Comparison of ENCODE assay signal across 3 cellular contexts in the genomic region with DNA sequence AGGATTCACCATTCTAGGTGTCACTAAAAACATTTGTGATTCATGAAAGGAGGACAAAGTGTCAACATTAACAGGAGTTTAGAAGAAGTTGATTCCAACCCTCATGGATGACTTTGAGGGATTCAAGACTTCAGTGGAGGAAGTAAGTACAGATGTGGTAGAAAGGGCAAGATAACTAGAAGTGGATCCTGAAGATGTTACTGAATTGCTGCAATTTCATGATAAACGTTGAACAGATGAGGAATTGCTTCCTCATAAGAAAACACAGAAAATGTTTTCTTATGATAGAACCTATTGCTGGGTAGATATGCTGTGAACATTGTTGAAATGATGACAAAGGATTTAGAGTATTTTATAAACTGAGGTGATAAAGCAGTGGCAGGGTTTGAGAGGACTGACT.
TF ChIP-seq lines count a peak whose summit lies in the region.

No MANE protein-coding gene starts in this region.

TF ChIP-seq in GM23338, 12 proteins besides CTCF, POLR2A, EP300 and RAD21 (continued from another document):
- TF ChIP-seq, protein P1, sequence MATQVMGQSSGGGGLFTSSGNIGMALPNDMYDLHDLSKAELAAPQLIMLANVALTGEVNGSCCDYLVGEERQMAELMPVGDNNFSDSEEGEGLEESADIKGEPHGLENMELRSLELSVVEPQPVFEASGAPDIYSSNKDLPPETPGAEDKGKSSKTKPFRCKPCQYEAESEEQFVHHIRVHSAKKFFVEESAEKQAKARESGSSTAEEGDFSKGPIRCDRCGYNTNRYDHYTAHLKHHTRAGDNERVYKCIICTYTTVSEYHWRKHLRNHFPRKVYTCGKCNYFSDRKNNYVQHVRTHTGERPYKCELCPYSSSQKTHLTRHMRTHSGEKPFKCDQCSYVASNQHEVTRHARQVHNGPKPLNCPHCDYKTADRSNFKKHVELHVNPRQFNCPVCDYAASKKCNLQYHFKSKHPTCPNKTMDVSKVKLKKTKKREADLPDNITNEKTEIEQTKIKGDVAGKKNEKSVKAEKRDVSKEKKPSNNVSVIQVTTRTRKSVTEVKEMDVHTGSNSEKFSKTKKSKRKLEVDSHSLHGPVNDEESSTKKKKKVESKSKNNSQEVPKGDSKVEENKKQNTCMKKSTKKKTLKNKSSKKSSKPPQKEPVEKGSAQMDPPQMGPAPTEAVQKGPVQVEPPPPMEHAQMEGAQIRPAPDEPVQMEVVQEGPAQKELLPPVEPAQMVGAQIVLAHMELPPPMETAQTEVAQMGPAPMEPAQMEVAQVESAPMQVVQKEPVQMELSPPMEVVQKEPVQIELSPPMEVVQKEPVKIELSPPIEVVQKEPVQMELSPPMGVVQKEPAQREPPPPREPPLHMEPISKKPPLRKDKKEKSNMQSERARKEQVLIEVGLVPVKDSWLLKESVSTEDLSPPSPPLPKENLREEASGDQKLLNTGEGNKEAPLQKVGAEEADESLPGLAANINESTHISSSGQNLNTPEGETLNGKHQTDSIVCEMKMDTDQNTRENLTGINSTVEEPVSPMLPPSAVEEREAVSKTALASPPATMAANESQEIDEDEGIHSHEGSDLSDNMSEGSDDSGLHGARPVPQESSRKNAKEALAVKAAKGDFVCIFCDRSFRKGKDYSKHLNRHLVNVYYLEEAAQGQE (IDR thresholded peaks at IDR 0.05; ENCODE audit: unreplicated experiment), result no peak
- TF ChIP-seq EZH2phosphoT487 (IDR thresholded peaks at IDR 0.05; ENCODE audit: unreplicated experiment), result no peak
- TF ChIP-seq, protein P2, sequence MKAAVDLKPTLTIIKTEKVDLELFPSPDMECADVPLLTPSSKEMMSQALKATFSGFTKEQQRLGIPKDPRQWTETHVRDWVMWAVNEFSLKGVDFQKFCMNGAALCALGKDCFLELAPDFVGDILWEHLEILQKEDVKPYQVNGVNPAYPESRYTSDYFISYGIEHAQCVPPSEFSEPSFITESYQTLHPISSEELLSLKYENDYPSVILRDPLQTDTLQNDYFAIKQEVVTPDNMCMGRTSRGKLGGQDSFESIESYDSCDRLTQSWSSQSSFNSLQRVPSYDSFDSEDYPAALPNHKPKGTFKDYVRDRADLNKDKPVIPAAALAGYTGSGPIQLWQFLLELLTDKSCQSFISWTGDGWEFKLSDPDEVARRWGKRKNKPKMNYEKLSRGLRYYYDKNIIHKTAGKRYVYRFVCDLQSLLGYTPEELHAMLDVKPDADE (IDR thresholded peaks at IDR 0.05), result no peak
- TF ChIP-seq CREB1 (CRISPR knock-in tag; IDR thresholded peaks at IDR 0.05; ENCODE audit: low read depth), result no peak
- TF ChIP-seq JUNB (IDR thresholded peaks at IDR 0.05; ENCODE audit: unreplicated experiment), result no peak
- TF ChIP-seq ZNF331 (CRISPR knock-in tag; IDR thresholded peaks at IDR 0.05; ENCODE audit: low read depth), result no peak
- no peak for TF ChIP-seq EZH2 (IDR thresholded peaks at IDR 0.05; ENCODE audit: low read depth, unreplicated experiment)
- TF ChIP-seq POLR2AphosphoS5 (IDR thresholded peaks at IDR 0.05; ENCODE audit: low read depth), result no peak
- TF ChIP-seq STAT1 (IDR thresholded peaks at IDR 0.05; ENCODE audit: unreplicated experiment), result no peak
- no peak for TF ChIP-seq ZNF114 (CRISPR knock-in tag; IDR thresholded peaks at IDR 0.05)
- no peak for TF ChIP-seq NANOG (IDR thresholded peaks at IDR 0.05; ENCODE audit: borderline replicate concordance)

TF ChIP-seq in K562, 482 proteins besides CTCF, POLR2A, EP300 and RAD21 (continued from another document):
- TF ChIP-seq, protein P3, sequence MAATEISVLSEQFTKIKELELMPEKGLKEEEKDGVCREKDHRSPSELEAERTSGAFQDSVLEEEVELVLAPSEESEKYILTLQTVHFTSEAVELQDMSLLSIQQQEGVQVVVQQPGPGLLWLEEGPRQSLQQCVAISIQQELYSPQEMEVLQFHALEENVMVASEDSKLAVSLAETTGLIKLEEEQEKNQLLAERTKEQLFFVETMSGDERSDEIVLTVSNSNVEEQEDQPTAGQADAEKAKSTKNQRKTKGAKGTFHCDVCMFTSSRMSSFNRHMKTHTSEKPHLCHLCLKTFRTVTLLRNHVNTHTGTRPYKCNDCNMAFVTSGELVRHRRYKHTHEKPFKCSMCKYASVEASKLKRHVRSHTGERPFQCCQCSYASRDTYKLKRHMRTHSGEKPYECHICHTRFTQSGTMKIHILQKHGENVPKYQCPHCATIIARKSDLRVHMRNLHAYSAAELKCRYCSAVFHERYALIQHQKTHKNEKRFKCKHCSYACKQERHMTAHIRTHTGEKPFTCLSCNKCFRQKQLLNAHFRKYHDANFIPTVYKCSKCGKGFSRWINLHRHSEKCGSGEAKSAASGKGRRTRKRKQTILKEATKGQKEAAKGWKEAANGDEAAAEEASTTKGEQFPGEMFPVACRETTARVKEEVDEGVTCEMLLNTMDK (IDR thresholded peaks at IDR 0.05; ENCODE audit: borderline replicate concordance, insufficient read depth, low read depth, low read length, poor library complexity, severe bottlenecking), result no peak
- TF ChIP-seq ZNF76 (CRISPR knock-in tag; IDR thresholded peaks at IDR 0.05; ENCODE audit: borderline replicate concordance) (no peak), ARNT (IDR thresholded peaks at IDR 0.05) (0 out of 4 replicates have a peak, but pooled peaks of 1 of the 2 experiments have one; percentile 64)
TF ChIP-seq in K562: peak in this region for 16.

TF ChIP-seq in WTC11, 78 proteins besides CTCF, POLR2A, EP300 and RAD21 (continued from another document):
- TF ChIP-seq, protein P4, sequence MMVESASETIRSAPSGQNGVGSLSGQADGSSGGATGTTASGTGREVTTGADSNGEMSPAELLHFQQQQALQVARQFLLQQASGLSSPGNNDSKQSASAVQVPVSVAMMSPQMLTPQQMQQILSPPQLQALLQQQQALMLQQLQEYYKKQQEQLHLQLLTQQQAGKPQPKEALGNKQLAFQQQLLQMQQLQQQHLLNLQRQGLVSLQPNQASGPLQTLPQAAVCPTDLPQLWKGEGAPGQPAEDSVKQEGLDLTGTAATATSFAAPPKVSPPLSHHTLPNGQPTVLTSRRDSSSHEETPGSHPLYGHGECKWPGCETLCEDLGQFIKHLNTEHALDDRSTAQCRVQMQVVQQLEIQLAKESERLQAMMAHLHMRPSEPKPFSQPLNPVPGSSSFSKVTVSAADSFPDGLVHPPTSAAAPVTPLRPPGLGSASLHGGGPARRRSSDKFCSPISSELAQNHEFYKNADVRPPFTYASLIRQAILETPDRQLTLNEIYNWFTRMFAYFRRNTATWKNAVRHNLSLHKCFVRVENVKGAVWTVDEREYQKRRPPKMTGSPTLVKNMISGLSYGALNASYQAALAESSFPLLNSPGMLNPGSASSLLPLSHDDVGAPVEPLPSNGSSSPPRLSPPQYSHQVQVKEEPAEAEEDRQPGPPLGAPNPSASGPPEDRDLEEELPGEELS (CRISPR knock-in tag; IDR thresholded peaks at IDR 0.05), result no peak
